ENCODE assay signal across 8 cellular contexts in the genomic region with DNA sequence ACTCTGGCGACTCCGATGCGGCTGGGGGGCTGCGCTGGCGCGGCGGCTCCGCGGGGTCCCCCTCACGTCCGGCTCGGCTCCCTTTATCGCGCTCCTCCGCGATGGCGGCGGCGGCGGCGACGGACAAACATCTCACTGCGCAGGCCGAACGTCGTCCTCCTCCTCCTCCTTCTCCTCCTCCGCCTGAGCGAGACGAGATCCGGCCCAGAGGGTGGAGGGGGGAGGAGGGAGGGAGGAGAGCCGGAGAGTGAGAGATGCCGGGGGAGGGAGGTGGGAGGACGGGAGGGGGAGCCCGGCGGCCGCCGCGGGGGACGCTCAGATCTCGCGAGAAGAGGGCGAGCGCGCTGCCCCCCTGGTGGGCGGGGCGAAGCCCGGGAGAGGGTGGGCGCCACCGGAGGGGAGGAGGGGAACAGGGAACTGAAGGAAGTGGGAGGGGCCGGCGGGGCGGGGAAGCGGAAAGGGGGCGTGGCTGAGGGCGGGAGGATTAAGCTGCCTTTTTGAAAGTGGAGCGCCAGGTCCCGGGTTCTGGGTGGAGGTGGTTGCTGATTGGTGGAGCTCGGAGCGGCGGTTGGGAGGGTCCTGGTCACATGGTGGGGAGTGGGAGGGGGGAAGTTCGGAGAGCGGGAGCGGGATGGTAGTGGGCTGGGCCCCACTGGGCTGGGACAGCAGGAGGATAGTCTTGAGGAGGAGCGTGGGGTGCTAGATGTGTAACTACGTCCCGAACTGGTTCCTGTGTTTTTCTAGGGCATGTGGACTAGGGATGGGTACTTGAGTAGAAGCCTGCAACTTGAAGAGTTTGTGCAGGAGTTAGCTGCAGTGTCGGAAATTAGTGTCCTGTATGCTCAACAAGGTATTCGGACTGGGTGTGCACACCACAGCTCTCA. TPM values are rescaled to one million over a fixed set of nuclear protein-coding genes. Genes with fewer than 3 reads are reported as not detected.
DNase-seq lines count a peak whose midpoint lies in the region; ATAC-seq, FAIRE-seq and TF ChIP-seq lines count a peak whose summit lies in the region.

A gene (minus strand): TSS at position 159 of the 884 bp plus-strand sequence. CDS start 354 bp downstream, outside the sequence.

- WGBS in adrenal gland, 4 donors: 0 to 2% (median 1%) methylated on average over 21 to 68 of the region's 68 CpGs
- WGBS in heart right ventricle, 2 donors: 0 to 1% methylated on average over 56 to 65 of the region's 68 CpGs

- TF ChIP-seq POLR2A in GM12892 (IDR thresholded peaks at IDR 0.05; ENCODE audit: low read depth, low read length) (peak; percentile 47), adrenal gland (IDR thresholded peaks at IDR 0.05) (peak; percentile 86 to 90)

- H3K4me3 ChIP-seq in adrenal gland: peak within 1 kb of the TSS; percentile 63 to 91 (median 68)
- peak within 1 kb of the TSS; percentile 72 to 85 (median 78) for H3K4me3 ChIP-seq in heart right ventricle
- peak within 1 kb of the TSS; percentile 84 for H3K4me3 ChIP-seq in upper lobe of right lung

- H3K9me3 ChIP-seq in adrenal gland (replicated peaks in 1 of 3) (no peaks in the 10 kb centered on the region), heart right ventricle (no peaks in the 10 kb centered on the region), upper lobe of right lung (no peaks in the 10 kb centered on the region)

- TF ChIP-seq CTCF in adrenal gland (IDR thresholded peaks at IDR 0.05): no peak
- TF ChIP-seq CTCF in heart right ventricle (IDR thresholded peaks at IDR 0.05): no peak
- TF ChIP-seq CTCF in upper lobe of right lung (IDR thresholded peaks at IDR 0.05): no peak

- DNase-seq in GM12892 (ENCODE audit: insufficient read length) (peak; percentile 81), NCI-H146 (lab: John Stamatoyannopoulos, UW) (peak; percentile 98), T-helper 1 cell (peak; percentile 99), adrenal gland (peak; percentile 99 to 100 (median 99)), heart right ventricle (peak; percentile 99 to 100), posterior vena cava (ENCODE audit: low spot score) (peak; percentile 100), upper lobe of right lung (peak; percentile 99)

- H3K36me3 ChIP-seq in adrenal gland (replicated peaks in 1 of 2): no peaks in the 10 kb centered on the region
- H3K36me3 ChIP-seq in heart right ventricle: peaks cover 0 to 8% (median 0%) of the 10 kb centered on the region in 9 donors
- no peaks in the 10 kb centered on the region for H3K36me3 ChIP-seq in upper lobe of right lung

- no peaks in the 10 kb centered on the region for H3K27me3 ChIP-seq in adrenal gland
- H3K27me3 ChIP-seq in heart right ventricle: no peaks in the 10 kb centered on the region
- no peaks in the 10 kb centered on the region for H3K27me3 ChIP-seq in upper lobe of right lung

- H3K4me1 ChIP-seq in adrenal gland (replicated peaks in 1 of 2) (peaks cover 20 to 42% of the 10 kb centered on the region in 2 donors), heart right ventricle (peaks cover 0 to 52% (median 32%) of the 10 kb centered on the region in 9 donors), upper lobe of right lung (peaks cover 32% of the 10 kb centered on the region)

- intact Hi-C loops in adrenal gland (cut with DNase I): no loop called here
- intact Hi-C loops in heart right ventricle (cut with DNase I): loop anchor here in 4 of 10 donors (10.0 kb wide), 3 partner anchors 61 to 111 kb away; no protein-coding TSS in a partner anchor
- intact Hi-C loops in posterior vena cava (cut with DNase I): no loop called here
- intact Hi-C loops in upper lobe of right lung (cut with DNase I): no loop called here

- H3K27ac ChIP-seq in adrenal gland: peak within 1 kb of the TSS in 4 of 5 donors; percentile 80 to 99 (median 88)
- peak within 1 kb of the TSS; percentile 85 to 96 (median 90) for H3K27ac ChIP-seq in heart right ventricle
- H3K27ac ChIP-seq in upper lobe of right lung: peak within 1 kb of the TSS; percentile 92

- peak; percentile 97 for FAIRE-seq in GM12892 (lab: Jason Lieb, UNC)

- ATAC-seq in HG02852 (IDR thresholded peaks at IDR 0.05; ENCODE audit: unreplicated experiment): peak; percentile 76
- ATAC-seq in heart right ventricle: peak; percentile 97 to 100 (median 99)
- peak; percentile 99 for ATAC-seq in upper lobe of right lung

RNA-seq across cellular contexts. Expression of the gene that starts here (rescaled TPM):
- polyA plus RNA-seq in GM12892 (2012; ENCODE audit: missing spikeins): 64.7 TPM
- total RNA-seq in adrenal gland: 100 to 1,000 TPM in 1 of 8 donors, 10 to 100 TPM in 7; 40.5 to 103 (median 66.4) TPM
- 100 to 1,000 TPM in 1 of 3 donors, 10 to 100 TPM in 2; 74.5 to 122 (median 80.8) TPM for polyA plus RNA-seq in adrenal gland
- 10 to 100 TPM; 60.2 to 87.9 (median 69.8) TPM for total RNA-seq in heart right ventricle
- 10 to 100 TPM; 63.8 to 70.1 TPM for polyA plus RNA-seq in heart right ventricle
- 10 to 100 TPM; 67.1 to 84.1 TPM for total RNA-seq in posterior vena cava
- 80.6 TPM for total RNA-seq in upper lobe of right lung

Comparison
In these comparisons a context has a peak if more than half of its experiments do, and no peak if none do; other contexts are left out.
1. Peak in every context shown above with its lines: DNase-seq, ATAC-seq, H3K4me3 ChIP-seq and H3K27ac ChIP-seq.